Comparison of ENCODE assay signal across 8 cellular contexts in the genomic region with DNA sequence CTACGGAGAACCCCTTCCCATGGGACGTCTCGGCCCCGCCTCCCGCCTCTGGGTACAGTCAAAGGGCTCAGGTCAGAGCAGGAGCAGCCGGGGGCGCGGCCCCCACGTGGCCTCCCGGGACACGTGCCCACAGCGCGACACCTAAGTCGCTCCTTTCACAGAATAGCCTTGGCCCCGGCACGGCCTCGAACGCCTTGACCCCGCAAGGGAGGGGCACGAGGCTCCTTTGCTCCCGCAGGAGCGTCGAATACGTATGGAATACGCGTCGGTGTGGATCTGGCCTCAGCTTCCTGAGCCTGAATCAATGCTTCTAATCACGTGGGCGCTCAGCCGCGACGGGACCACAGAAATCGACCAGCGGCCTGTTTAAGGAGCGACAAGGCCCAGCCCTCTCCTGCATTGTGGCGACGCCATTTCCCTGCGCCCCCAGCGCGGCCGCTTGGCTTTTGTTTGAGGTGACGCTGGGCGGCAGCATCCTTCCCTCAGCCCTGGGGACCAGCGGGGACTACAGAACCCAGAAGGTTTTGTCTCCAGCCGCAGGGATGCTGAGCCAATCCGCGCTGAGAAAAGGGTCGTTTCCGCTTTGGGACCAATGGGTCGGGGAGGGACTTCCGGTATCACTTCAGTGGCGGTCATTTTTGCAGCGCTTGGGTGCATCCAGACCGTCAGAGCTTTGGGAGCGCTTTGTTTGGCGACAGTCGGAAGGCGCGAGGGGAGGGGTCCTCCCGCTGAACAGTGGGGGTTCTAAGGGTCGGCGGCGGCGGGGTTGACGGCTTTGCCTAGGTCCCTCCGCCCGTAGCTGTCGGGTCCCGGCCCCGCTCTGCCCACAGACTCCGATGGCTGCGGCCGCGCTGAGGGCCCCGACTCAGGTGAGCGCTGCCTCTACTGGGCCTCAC. TPM values are rescaled to one million over a fixed set of nuclear protein-coding genes. Genes with fewer than 3 reads are reported as not detected.
DNase-seq lines count a peak whose midpoint lies in the region; ATAC-seq and TF ChIP-seq lines count a peak whose summit lies in the region.

A gene (plus strand): TSS at position 625 of the 896 bp plus-strand sequence. CDS start 212 bp downstream, at position 837.

- peak within 1 kb of the TSS; percentile 87 for H3K4me3 Mint-ChIP-seq in activated CD8-positive, alpha-beta memory T cell treated with anti-CD3 and anti-CD28 coated beads, Interleukin-2, amount 10 ng/mL, durations not matched to agents 7 days and 5 days
- peak within 1 kb of the TSS; percentile 76 for H3K4me3 Mint-ChIP-seq in endodermal cell

- H3K9ac ChIP-seq in endodermal cell (ENCODE audit: extremely low read depth, low read length, poor library complexity, severe bottlenecking): peak within 1 kb of the TSS; percentile 50

- no peaks in the 10 kb centered on the region for H3K27me3 Mint-ChIP-seq in activated CD8-positive, alpha-beta memory T cell treated with anti-CD3 and anti-CD28 coated beads, Interleukin-2, amount 10 ng/mL, durations not matched to agents 7 days and 5 days
- peaks cover 23% of the 10 kb centered on the region for H3K27me3 Mint-ChIP-seq in endodermal cell (ENCODE audit: insufficient read depth)

- peak within 1 kb of the TSS; percentile 88 for H3K27ac Mint-ChIP-seq in activated CD8-positive, alpha-beta memory T cell treated with anti-CD3 and anti-CD28 coated beads, Interleukin-2, amount 10 ng/mL, durations not matched to agents 7 days and 5 days
- H3K27ac Mint-ChIP-seq in endodermal cell: peak within 1 kb of the TSS; percentile 75

- H3K9me3 Mint-ChIP-seq in activated CD8-positive, alpha-beta memory T cell treated with anti-CD3 and anti-CD28 coated beads, Interleukin-2, amount 10 ng/mL, durations not matched to agents 7 days and 5 days (ENCODE audit: low read depth): peaks cover 33% of the 10 kb centered on the region
- H3K9me3 Mint-ChIP-seq in endodermal cell: peaks cover 93% of the 10 kb centered on the region

- peak within 1 kb of the TSS; percentile 76 for H3K27ac ChIP-seq in endodermal cell (ENCODE audit: low read depth, low read length)

- H3K4me1 ChIP-seq in endodermal cell (ENCODE audit: control insufficient read depth, insufficient read depth, low read length): peaks cover 6% of the 10 kb centered on the region

- peak within 1 kb of the TSS; percentile 94 for H3K4me3 ChIP-seq in endodermal cell (ENCODE audit: low read length)

- peak; percentile 93 for DNase-seq in ELR (ENCODE audit: low read depth)
- DNase-seq in NCI-H2196 (lab: John Stamatoyannopoulos, UW; ENCODE audit: unreplicated experiment): peak; percentile 61
- peak; percentile 96 for DNase-seq in activated CD8-positive, alpha-beta memory T cell treated with anti-CD3 and anti-CD28 coated beads, Interleukin-2, amount 10 ng/mL, durations not matched to agents 7 days and 5 days
- DNase-seq in endodermal cell: peak; percentile 98
- DNase-seq in medulla oblongata (ENCODE audit: extremely low spot score): peak; percentile 97
- DNase-seq in stimulated activated CD4-positive, alpha-beta T cell treated with anti-CD3 and anti-CD28 coated beads, TNF-alpha, amount 100 ng/mL, for 1 hour (ENCODE audit: low read depth in 3 of 3, low spot score in 1 of 3): peak; percentile 60 to 69 (median 67)
- DNase-seq in cortex of kidney (lab: John Stamatoyannopoulos, UW): no peak

- H3K9me3 ChIP-seq in endodermal cell (ENCODE audit: control insufficient read depth, low read length): peaks cover 63% of the 10 kb centered on the region

- CTCF ChIA-PET in activated CD8-positive, alpha-beta memory T cell treated with anti-CD3 and anti-CD28 coated beads, Interleukin-2, amount 10 ng/mL, durations not matched to agents 7 days and 5 days (lab: Charles Lee): interaction anchor here (1.7 kb wide), 1 partner anchor 194 kb away, joined by 4 read pairs; a partner anchor contains a TSS

- peaks cover 36% of the 10 kb centered on the region for H3K36me3 ChIP-seq in endodermal cell (ENCODE audit: control insufficient read depth, insufficient read depth, low read length)

- H3K4me1 Mint-ChIP-seq in activated CD8-positive, alpha-beta memory T cell treated with anti-CD3 and anti-CD28 coated beads, Interleukin-2, amount 10 ng/mL, durations not matched to agents 7 days and 5 days: peaks cover 28% of the 10 kb centered on the region
- peaks cover 1% of the 10 kb centered on the region for H3K4me1 Mint-ChIP-seq in endodermal cell

- no peaks in the 10 kb centered on the region for H3K27me3 ChIP-seq in endodermal cell (ENCODE audit: control insufficient read depth, insufficient read depth, low read length, poor library complexity, severe bottlenecking)

- peak; percentile 33 for TF ChIP-seq CTCF in endodermal cell (conservative IDR thresholded peaks at IDR 0.05)

- peaks cover 55% of the 10 kb centered on the region for H3K36me3 Mint-ChIP-seq in activated CD8-positive, alpha-beta memory T cell treated with anti-CD3 and anti-CD28 coated beads, Interleukin-2, amount 10 ng/mL, durations not matched to agents 7 days and 5 days
- H3K36me3 Mint-ChIP-seq in endodermal cell (ENCODE audit: low read depth): peaks cover 48% of the 10 kb centered on the region

- WGBS in endodermal cell (ENCODE audit: insufficient coverage in 1 of 2, insufficient read length in 1 of 2), 2 experiments: 3 to 5% methylated on average over 35 to 76 of the region's 76 CpGs

- ATAC-seq in HG02571 (IDR thresholded peaks at IDR 0.05; ENCODE audit: unreplicated experiment): peak; percentile 61
- ATAC-seq in activated CD8-positive, alpha-beta memory T cell treated with anti-CD3 and anti-CD28 coated beads, Interleukin-2, amount 10 ng/mL, durations not matched to agents 7 days and 5 days: peak; percentile 93

RNA-seq across cellular contexts. Expression of the gene that starts here (rescaled TPM):
- 10 to 100 TPM; 10.6 to 11.5 TPM for total RNA-seq in activated CD8-positive, alpha-beta memory T cell treated with anti-CD3 and anti-CD28 coated beads, Interleukin-2, amount 10 ng/mL, durations not matched to agents 7 days and 5 days
- total RNA-seq in endodermal cell: 10 to 100 TPM; 15.8 to 25.7 TPM
- 19.9 TPM for polyA plus RNA-seq in endodermal cell (2013, experiment 1 of 2)
- polyA plus RNA-seq in endodermal cell (2013, experiment 2 of 2): 17.2 TPM
